Comparison of ENCODE assay signal across 14 cellular contexts in genomic region chr4:102717448-102718092, GRCh38. TPM values are rescaled to one million over a fixed set of nuclear protein-coding genes. Genes with fewer than 3 reads are reported as not detected.
DNase-seq lines count a peak whose midpoint lies in the region; ATAC-seq, FAIRE-seq and TF ChIP-seq lines count a peak whose summit lies in the region.
"Had no signal": no experiment of that assay in that cellular context is flagged by ENCODE, and none has a peak within 500 bp of the region (broad histone marks: within the 10 kb centered on the region; RNA-seq: fewer than 3 reads in every experiment).

No MANE protein-coding gene starts in this region.

- H2AFZ ChIP-seq in mammary epithelial cell (ENCODE audit: low read depth, low read length): no peak overlapping the region
- no peak overlapping the region for H2AFZ ChIP-seq in mesenchymal stem cell (ENCODE audit: low read depth, low read length)
- H2AFZ ChIP-seq in SK-N-SH (ENCODE audit: low read depth): no peak overlapping the region
- H2AFZ ChIP-seq: GM23248 had no signal

- TF ChIP-seq EP300 in SK-N-SH (IDR thresholded peaks at IDR 0.05; ENCODE audit: borderline replicate concordance in 1 of 2, low read depth in 1 of 2, low read length in 1 of 2): no peak

- no peaks in the 10 kb centered on the region for H3K79me2 ChIP-seq in mammary epithelial cell (ENCODE audit: insufficient read depth, low read length)
- no peaks in the 10 kb centered on the region for H3K79me2 ChIP-seq in SK-N-SH (ENCODE audit: insufficient read depth)

- DNase-seq in DMS53 treated with DMSO at 0.1 percent for 48 hours (lab: John Stamatoyannopoulos, UW; ENCODE audit: unreplicated experiment) (peak; percentile 57), mammary epithelial cell (peak; percentile 65), mesenchymal stem cell (peak; percentile 42), middle frontal gyrus (ENCODE audit: extremely low spot score, low spot score) (no peak), GM12892 (ENCODE audit: insufficient read length) (no peak), SK-N-SH (no peak), H4 (ENCODE audit: low spot score) (no peak)
- DNase-seq: activated CD4-positive, alpha-beta T cell treated with anti-CD3 and anti-CD28 coated beads, Interleukin-2, amount 50 U/mL, for 48 hours; GF-D8; GM23248; NCI-H2081 treated with DMSO at 0.1 percent for 48 hours; spleen had no signal

- no peak overlapping the region for H2AK5ac ChIP-seq in mesenchymal stem cell (ENCODE audit: low read length, severe bottlenecking)

- 0 out of 2 replicates have a peak, but pooled peaks cover 2% of the 10 kb centered on the region for H3K9me2 ChIP-seq in SK-N-SH

- H3F3A ChIP-seq in SK-N-SH (replicated peaks; ENCODE audit: insufficient read depth): peaks cover 4% of the 10 kb centered on the region

- no TSS peak for BruUV-seq in mammary epithelial cell (replicated peaks; lab: Mats Ljungman, UMichigan)

- H3K27ac ChIP-seq in mammary epithelial cell (ENCODE audit: insufficient read depth, low read depth, low read length) (no peak overlapping the region), mesenchymal stem cell (ENCODE audit: low read length, poor library complexity, severe bottlenecking) (peak overlapping the region; percentile 33), SK-N-SH (ENCODE audit: low read depth in 2 of 2, low read length in 1 of 2) (no peak overlapping the region)
- H3K27ac ChIP-seq: GM23248, KMS-11, spleen had no signal

- H2BK120ac ChIP-seq in mesenchymal stem cell (ENCODE audit: low read depth, low read length): no peak overlapping the region

- no CpG with 5 or more reads among the region's 1 CpG for WGBS in mammary epithelial cell (ENCODE audit: low coverage, missing lambda C conversion rate)
- WGBS in mesenchymal stem cell: 13% methylated on average over 1 of the region's 1 CpG
- WGBS in SK-N-SH (ENCODE audit: low lambda C conversion rate): 100% methylated on average over 1 of the region's 1 CpG

- H2BK12ac ChIP-seq in mesenchymal stem cell (ENCODE audit: low read length in 2 of 2): no peak overlapping the region

- no peak for TF ChIP-seq POLR2A in GM12892 (IDR thresholded peaks at IDR 0.05; ENCODE audit: low read depth, low read length)

- POLR2A ChIA-PET in SK-N-SH (lab: Yijun Ruan, JAX): no interaction called here

- no peak overlapping the region for H2BK5ac ChIP-seq in mesenchymal stem cell (ENCODE audit: low read depth, low read length, poor library complexity, severe bottlenecking)

- in situ Hi-C loops in mammary epithelial cell (cut with MboI; ENCODE audit: low sequenced_read_pairs in 2 of 2): no loop called here

- H4K91ac ChIP-seq in mesenchymal stem cell (ENCODE audit: low read length): no peak overlapping the region

- H4K20me1 ChIP-seq in mammary epithelial cell (ENCODE audit: insufficient read depth, low read length) (no peaks in the 10 kb centered on the region), SK-N-SH (ENCODE audit: insufficient read depth) (no peaks in the 10 kb centered on the region)

- no peak overlapping the region for H3K4me3 ChIP-seq in mammary epithelial cell (replicated peaks in 1 of 3; ENCODE audit: insufficient read depth in 1 of 3, low read depth in 2 of 3, low read length in 3 of 3)
- no peak overlapping the region for H3K4me3 ChIP-seq in mesenchymal stem cell (ENCODE audit: insufficient read depth in 1 of 2, low read depth in 1 of 2, low read length in 2 of 2)
- H3K4me3 ChIP-seq in SK-N-SH (ENCODE audit: low read depth in 2 of 2, low read length in 1 of 2): no peak overlapping the region
- H3K4me3 ChIP-seq: GM23248, spleen had no signal

- H3K36me3 ChIP-seq in mammary epithelial cell (ENCODE audit: insufficient read depth, low read length) (peaks cover 3% of the 10 kb centered on the region), mesenchymal stem cell (ENCODE audit: control insufficient read depth in 1 of 2, insufficient read depth in 2 of 2, low read depth in 1 of 2, low read length in 2 of 2) (peaks cover 2 to 39% of the 10 kb centered on the region in 2 experiments), SK-N-SH (replicated peaks in 1 of 2; ENCODE audit: control insufficient read depth in 1 of 2, insufficient read depth in 2 of 2, low read length in 1 of 2) (peaks cover 7 to 32% of the 10 kb centered on the region in 2 experiments)

- H3K9ac ChIP-seq in mammary epithelial cell (ENCODE audit: insufficient read depth, low read length) (no peak overlapping the region), mesenchymal stem cell (ENCODE audit: low read length) (no peak overlapping the region), SK-N-SH (no peak overlapping the region)
- H3K9ac ChIP-seq: GM23248, KMS-11 had no signal

- TF ChIP-seq CTCF in mammary epithelial cell (conservative IDR thresholded peaks at IDR 0.05 in 1 of 2, IDR thresholded peaks at IDR 0.05 in 1 of 2; ENCODE audit: extremely low read depth in 1 of 2, insufficient read depth in 1 of 2, low read depth in 1 of 2, low read length in 2 of 2) (no peak), SK-N-SH (IDR thresholded peaks at IDR 0.05) (no peak)

- no peaks in the 10 kb centered on the region for H3K27me3 ChIP-seq in mammary epithelial cell (ENCODE audit: insufficient read depth, low read length)
- no peaks in the 10 kb centered on the region for H3K27me3 ChIP-seq in mesenchymal stem cell (ENCODE audit: control insufficient read depth in 1 of 2, insufficient read depth in 1 of 2, low read length in 2 of 2)
- no peaks in the 10 kb centered on the region for H3K27me3 ChIP-seq in SK-N-SH (ENCODE audit: insufficient read depth)
- H3K27me3 ChIP-seq: spleen had no signal

- no peak overlapping the region for H3K23ac ChIP-seq in mesenchymal stem cell (ENCODE audit: low read length in 2 of 2)

- ATAC-seq in HG02943 (IDR thresholded peaks at IDR 0.05; ENCODE audit: low read depth, unreplicated experiment): peak; percentile 59

- intact Hi-C loops in mammary epithelial cell (cut with micrococcal nuclease): no loop called here

- peaks cover under 1% of the 10 kb centered on the region for H3K79me1 ChIP-seq in mesenchymal stem cell (replicated peaks; ENCODE audit: low read length, poor library complexity, severe bottlenecking)

- no peak overlapping the region for H3K18ac ChIP-seq in mesenchymal stem cell (ENCODE audit: low read depth in 1 of 2, low read length in 2 of 2)

- dilution Hi-C loops in mammary epithelial cell (cut with HindIII; ENCODE audit: low sequenced_read_pairs): no loop called here

- H3K4me1 ChIP-seq in mammary epithelial cell (ENCODE audit: insufficient read depth, low read length): peaks cover 11% of the 10 kb centered on the region
- H3K4me1 ChIP-seq in mesenchymal stem cell (ENCODE audit: control insufficient read depth, insufficient read depth, low read depth, low read length): peaks cover under 1% of the 10 kb centered on the region
- H3K4me1 ChIP-seq in SK-N-SH (ENCODE audit: control insufficient read depth in 1 of 2, insufficient read depth in 2 of 2, low read depth in 1 of 2, low read length in 1 of 2): no peaks in the 10 kb centered on the region
- H3K4me1 ChIP-seq: spleen had no signal

- no peak for FAIRE-seq in GM12892 (lab: Jason Lieb, UNC)

- H2BK15ac ChIP-seq in mesenchymal stem cell (ENCODE audit: low read depth, poor library complexity, severe bottlenecking): no peak overlapping the region

- H3K4me2 ChIP-seq in mammary epithelial cell (ENCODE audit: insufficient read depth, low read depth, low read length) (no peak overlapping the region), mesenchymal stem cell (ENCODE audit: low read length, poor library complexity, severe bottlenecking) (no peak overlapping the region), SK-N-SH (no peak overlapping the region)
- H3K4me2 ChIP-seq: KMS-11 had no signal

- CTCF ChIA-PET in mammary epithelial cell (lab: Charles Lee; ENCODE audit: low non-redundant PET) (no interaction called here), SK-N-SH (lab: Yijun Ruan, JAX) (no interaction called here)

- H4K8ac ChIP-seq in mesenchymal stem cell (ENCODE audit: low read length): no peak overlapping the region

- H3K9me3 ChIP-seq in mammary epithelial cell (replicated peaks; ENCODE audit: insufficient read depth, low read length) (peaks cover 3% of the 10 kb centered on the region), mesenchymal stem cell (ENCODE audit: control insufficient read depth, low read length) (no peaks in the 10 kb centered on the region), SK-N-SH (no peaks in the 10 kb centered on the region)
- H3K9me3 ChIP-seq: spleen had no signal

- no peak overlapping the region for H3K4ac ChIP-seq in mesenchymal stem cell (ENCODE audit: low read depth in 1 of 2, low read length in 2 of 2)

- TF ChIP-seq RAD21 in SK-N-SH (IDR thresholded peaks at IDR 0.05; ENCODE audit: low read length): no peak

- H3K14ac ChIP-seq in mesenchymal stem cell (ENCODE audit: low read length in 2 of 2): no peak overlapping the region

RNA-seq across cellular contexts. Expression of gene MANBA, which starts 43.2 kb away (rescaled TPM):
- total RNA-seq in mammary epithelial cell: 10 to 100 TPM; 21.6 to 44.0 TPM
- polyA plus RNA-seq in mammary epithelial cell (8.2 TPM), SK-N-SH (2012; rRNA removed) (12.0 and 13.4 TPM in 2 replicates)
- polyA minus RNA-seq in mammary epithelial cell: 20.1 TPM
- polyA plus RNA-seq in mesenchymal stem cell (2013, experiment 1 of 2): 68.5 TPM
- 66.9 TPM for polyA plus RNA-seq in mesenchymal stem cell (2013, experiment 2 of 2)
- polyA plus RNA-seq in GM12892 (2012; ENCODE audit: missing spikeins): 19.6 TPM
- 14.6 and 15.1 TPM in 2 replicates for polyA plus RNA-seq in SK-N-SH (2012; cell fraction: cytosol; rRNA removed)
- 18.1 and 26.7 TPM in 2 replicates for polyA plus RNA-seq in SK-N-SH (2012; cell fraction: nucleus; rRNA removed)
- 13.5 and 22.1 TPM in 2 replicates for total RNA-seq in H4 (2014; rRNA removed; shearing (Covaris generic))

Comparison
In these comparisons a context has a peak if more than half of its experiments do, and no peak if none do; other contexts are left out.
1. DNase-seq: peak in DMS53 treated with DMSO at 0.1 percent for 48 hours (single experiment), mammary epithelial cell (single experiment) and mesenchymal stem cell (single experiment); none in middle frontal gyrus (single experiment), GM12892 (single experiment), SK-N-SH (single experiment) and H4 (single experiment).